1 cellular context compared by ENCODE assay signal in the genomic region with DNA sequence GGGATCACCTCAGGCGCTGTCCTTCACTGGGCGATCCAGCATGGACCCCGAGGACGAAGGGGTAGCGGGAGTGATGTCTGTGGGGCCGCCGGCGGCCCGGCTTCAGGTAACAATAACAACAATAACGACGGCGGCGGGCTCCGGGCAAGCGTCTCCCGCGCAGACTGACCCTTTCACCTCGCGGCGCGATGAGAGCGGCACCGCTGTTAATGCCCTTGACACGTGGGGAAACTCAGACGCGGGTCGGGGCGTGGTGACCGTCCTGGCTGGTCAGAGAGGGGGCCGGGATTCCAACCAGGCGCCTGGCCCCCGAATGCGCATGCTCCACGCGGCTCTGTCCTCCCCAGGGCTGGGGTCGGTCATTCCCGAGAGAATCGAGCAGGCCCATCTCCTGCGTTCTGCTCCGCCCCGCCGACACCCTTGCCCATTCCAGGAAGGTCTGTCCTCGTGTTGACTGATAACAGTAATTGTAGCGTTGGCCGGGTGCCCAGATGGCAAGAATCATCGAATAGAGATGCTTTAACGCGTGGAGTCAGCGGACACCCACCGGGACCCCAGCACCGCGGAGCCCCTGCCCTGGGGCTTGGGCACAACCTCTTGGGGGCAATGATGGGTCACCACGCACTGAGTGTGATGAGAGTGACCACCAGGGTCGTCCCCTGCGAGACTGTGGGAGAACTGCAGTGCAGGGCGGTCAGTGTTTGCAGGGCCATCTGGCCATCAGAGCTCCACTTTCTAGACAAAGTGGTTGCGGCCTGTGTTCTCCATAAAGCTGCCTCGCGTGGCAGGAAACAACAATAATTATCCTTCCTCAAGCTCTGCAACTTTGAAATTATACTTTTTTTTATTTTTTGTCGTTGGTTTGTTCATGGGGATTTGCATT.
TF ChIP-seq lines count a peak whose summit lies in the region.

No MANE protein-coding gene starts in this region.

TF ChIP-seq in HepG2, 621 proteins besides CTCF, POLR2A, EP300 and RAD21 (continued from another document and continues in another):
- TF ChIP-seq ZNF670 (CRISPR knock-in tag; IDR thresholded peaks at IDR 0.05; ENCODE audit: borderline replicate concordance) (no peak), MAFF (IDR thresholded peaks at IDR 0.05; ENCODE audit: low read depth, low read length) (no peak), ONECUT2 (CRISPR knock-in tag; IDR thresholded peaks at IDR 0.05) (no peak), NKX3-1 (CRISPR knock-in tag; IDR thresholded peaks at IDR 0.05) (0 out of 2 replicates have a peak, but pooled peaks have one; percentile 60), FOSL2 (CRISPR knock-in tag; IDR thresholded peaks at IDR 0.05) (peak; percentile 24; the same call in 1 of the 2 replicates), GTF3A (CRISPR knock-in tag; conservative IDR thresholded peaks at IDR 0.05) (0 out of 2 replicates have a peak, but pooled peaks have one; percentile 36), ZNF251 (CRISPR knock-in tag; IDR thresholded peaks at IDR 0.05) (peak; percentile 85; the same call in 1 of the 2 replicates), RXRB (CRISPR knock-in tag; IDR thresholded peaks at IDR 0.05; ENCODE audit: borderline replicate concordance) (no peak; the same call in 1 of the 2 replicates), TOPORS (CRISPR knock-in tag; IDR thresholded peaks at IDR 0.05) (no peak), ZNF652 (CRISPR knock-in tag; IDR thresholded peaks at IDR 0.05; ENCODE audit: borderline replicate concordance, low read depth) (no peak), TP53 (CRISPR knock-in tag; conservative IDR thresholded peaks at IDR 0.05) (peak; percentile 68; the same call in 1 of the 2 replicates), NFYC (CRISPR knock-in tag; IDR thresholded peaks at IDR 0.05) (no peak; the same call in 1 of the 2 replicates), BHLHE40 (IDR thresholded peaks at IDR 0.05; ENCODE audit: low read length) (no peak), ZNF34 (CRISPR knock-in tag; IDR thresholded peaks at IDR 0.05; ENCODE audit: borderline replicate concordance) (no peak), MEF2D (CRISPR knock-in tag; IDR thresholded peaks at IDR 0.05) (peak; percentile 40), ZFP62 (CRISPR knock-in tag; IDR thresholded peaks at IDR 0.05) (0 out of 2 replicates have a peak, but pooled peaks have one; percentile 24), ESRRA (CRISPR knock-in tag; IDR thresholded peaks at IDR 0.05; ENCODE audit: low read depth) (peak; percentile 18; the same call in 1 of the 2 replicates), SIX4 (CRISPR knock-in tag; IDR thresholded peaks at IDR 0.05) (no peak), PHF5A (CRISPR knock-in tag; IDR thresholded peaks at IDR 0.05; ENCODE audit: low read depth, unreplicated experiment) (no peak)
- TF ChIP-seq, protein P1, sequence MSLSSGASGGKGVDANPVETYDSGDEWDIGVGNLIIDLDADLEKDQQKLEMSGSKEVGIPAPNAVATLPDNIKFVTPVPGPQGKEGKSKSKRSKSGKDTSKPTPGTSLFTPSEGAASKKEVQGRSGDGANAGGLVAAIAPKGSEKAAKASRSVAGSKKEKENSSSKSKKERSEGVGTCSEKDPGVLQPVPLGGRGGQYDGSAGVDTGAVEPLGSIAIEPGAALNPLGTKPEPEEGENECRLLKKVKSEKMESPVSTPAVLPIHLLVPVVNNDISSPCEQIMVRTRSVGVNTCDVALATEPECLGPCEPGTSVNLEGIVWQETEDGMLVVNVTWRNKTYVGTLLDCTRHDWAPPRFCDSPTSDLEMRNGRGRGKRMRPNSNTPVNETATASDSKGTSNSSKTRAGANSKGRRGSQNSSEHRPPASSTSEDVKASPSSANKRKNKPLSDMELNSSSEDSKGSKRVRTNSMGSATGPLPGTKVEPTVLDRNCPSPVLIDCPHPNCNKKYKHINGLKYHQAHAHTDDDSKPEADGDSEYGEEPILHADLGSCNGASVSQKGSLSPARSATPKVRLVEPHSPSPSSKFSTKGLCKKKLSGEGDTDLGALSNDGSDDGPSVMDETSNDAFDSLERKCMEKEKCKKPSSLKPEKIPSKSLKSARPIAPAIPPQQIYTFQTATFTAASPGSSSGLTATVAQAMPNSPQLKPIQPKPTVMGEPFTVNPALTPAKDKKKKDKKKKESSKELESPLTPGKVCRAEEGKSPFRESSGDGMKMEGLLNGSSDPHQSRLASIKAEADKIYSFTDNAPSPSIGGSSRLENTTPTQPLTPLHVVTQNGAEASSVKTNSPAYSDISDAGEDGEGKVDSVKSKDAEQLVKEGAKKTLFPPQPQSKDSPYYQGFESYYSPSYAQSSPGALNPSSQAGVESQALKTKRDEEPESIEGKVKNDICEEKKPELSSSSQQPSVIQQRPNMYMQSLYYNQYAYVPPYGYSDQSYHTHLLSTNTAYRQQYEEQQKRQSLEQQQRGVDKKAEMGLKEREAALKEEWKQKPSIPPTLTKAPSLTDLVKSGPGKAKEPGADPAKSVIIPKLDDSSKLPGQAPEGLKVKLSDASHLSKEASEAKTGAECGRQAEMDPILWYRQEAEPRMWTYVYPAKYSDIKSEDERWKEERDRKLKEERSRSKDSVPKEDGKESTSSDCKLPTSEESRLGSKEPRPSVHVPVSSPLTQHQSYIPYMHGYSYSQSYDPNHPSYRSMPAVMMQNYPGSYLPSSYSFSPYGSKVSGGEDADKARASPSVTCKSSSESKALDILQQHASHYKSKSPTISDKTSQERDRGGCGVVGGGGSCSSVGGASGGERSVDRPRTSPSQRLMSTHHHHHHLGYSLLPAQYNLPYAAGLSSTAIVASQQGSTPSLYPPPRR (CRISPR knock-in tag; IDR thresholded peaks at IDR 0.05; ENCODE audit: borderline replicate concordance), result 0 out of 2 replicates have a peak, but pooled peaks have one; percentile 19
- TF ChIP-seq, protein P2, sequence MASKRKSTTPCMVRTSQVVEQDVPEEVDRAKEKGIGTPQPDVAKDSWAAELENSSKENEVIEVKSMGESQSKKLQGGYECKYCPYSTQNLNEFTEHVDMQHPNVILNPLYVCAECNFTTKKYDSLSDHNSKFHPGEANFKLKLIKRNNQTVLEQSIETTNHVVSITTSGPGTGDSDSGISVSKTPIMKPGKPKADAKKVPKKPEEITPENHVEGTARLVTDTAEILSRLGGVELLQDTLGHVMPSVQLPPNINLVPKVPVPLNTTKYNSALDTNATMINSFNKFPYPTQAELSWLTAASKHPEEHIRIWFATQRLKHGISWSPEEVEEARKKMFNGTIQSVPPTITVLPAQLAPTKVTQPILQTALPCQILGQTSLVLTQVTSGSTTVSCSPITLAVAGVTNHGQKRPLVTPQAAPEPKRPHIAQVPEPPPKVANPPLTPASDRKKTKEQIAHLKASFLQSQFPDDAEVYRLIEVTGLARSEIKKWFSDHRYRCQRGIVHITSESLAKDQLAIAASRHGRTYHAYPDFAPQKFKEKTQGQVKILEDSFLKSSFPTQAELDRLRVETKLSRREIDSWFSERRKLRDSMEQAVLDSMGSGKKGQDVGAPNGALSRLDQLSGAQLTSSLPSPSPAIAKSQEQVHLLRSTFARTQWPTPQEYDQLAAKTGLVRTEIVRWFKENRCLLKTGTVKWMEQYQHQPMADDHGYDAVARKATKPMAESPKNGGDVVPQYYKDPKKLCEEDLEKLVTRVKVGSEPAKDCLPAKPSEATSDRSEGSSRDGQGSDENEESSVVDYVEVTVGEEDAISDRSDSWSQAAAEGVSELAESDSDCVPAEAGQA (IDR thresholded peaks at IDR 0.05; ENCODE audit: low read depth), result 0 out of 2 replicates have a peak, but pooled peaks have one; percentile 5
- TF ChIP-seq, protein P2 (CRISPR knock-in tag; IDR thresholded peaks at IDR 0.05; ENCODE audit: borderline replicate concordance), result peak; percentile 92
- TF ChIP-seq, protein P3, sequence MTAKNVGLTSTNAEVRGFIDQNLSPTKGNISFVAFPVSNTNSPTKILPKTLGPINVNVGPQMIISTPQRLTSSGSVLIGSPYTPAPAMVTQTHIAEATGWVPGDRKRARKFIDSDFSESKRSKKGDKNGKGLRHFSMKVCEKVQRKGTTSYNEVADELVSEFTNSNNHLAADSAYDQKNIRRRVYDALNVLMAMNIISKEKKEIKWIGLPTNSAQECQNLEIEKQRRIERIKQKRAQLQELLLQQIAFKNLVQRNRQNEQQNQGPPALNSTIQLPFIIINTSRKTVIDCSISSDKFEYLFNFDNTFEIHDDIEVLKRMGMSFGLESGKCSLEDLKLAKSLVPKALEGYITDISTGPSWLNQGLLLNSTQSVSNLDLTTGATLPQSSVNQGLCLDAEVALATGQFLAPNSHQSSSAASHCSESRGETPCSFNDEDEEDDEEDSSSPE (CRISPR knock-in tag; IDR thresholded peaks at IDR 0.05), result 0 out of 2 replicates have a peak, but pooled peaks have one; percentile 6
- TF ChIP-seq, protein P4, sequence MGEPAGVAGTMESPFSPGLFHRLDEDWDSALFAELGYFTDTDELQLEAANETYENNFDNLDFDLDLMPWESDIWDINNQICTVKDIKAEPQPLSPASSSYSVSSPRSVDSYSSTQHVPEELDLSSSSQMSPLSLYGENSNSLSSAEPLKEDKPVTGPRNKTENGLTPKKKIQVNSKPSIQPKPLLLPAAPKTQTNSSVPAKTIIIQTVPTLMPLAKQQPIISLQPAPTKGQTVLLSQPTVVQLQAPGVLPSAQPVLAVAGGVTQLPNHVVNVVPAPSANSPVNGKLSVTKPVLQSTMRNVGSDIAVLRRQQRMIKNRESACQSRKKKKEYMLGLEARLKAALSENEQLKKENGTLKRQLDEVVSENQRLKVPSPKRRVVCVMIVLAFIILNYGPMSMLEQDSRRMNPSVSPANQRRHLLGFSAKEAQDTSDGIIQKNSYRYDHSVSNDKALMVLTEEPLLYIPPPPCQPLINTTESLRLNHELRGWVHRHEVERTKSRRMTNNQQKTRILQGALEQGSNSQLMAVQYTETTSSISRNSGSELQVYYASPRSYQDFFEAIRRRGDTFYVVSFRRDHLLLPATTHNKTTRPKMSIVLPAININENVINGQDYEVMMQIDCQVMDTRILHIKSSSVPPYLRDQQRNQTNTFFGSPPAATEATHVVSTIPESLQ (CRISPR knock-in tag; conservative IDR thresholded peaks at IDR 0.05), result no peak
- TF ChIP-seq, protein P5, sequence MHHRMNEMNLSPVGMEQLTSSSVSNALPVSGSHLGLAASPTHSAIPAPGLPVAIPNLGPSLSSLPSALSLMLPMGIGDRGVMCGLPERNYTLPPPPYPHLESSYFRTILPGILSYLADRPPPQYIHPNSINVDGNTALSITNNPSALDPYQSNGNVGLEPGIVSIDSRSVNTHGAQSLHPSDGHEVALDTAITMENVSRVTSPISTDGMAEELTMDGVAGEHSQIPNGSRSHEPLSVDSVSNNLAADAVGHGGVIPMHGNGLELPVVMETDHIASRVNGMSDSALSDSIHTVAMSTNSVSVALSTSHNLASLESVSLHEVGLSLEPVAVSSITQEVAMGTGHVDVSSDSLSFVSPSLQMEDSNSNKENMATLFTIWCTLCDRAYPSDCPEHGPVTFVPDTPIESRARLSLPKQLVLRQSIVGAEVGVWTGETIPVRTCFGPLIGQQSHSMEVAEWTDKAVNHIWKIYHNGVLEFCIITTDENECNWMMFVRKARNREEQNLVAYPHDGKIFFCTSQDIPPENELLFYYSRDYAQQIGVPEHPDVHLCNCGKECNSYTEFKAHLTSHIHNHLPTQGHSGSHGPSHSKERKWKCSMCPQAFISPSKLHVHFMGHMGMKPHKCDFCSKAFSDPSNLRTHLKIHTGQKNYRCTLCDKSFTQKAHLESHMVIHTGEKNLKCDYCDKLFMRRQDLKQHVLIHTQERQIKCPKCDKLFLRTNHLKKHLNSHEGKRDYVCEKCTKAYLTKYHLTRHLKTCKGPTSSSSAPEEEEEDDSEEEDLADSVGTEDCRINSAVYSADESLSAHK (CRISPR knock-in tag; IDR thresholded peaks at IDR 0.05; ENCODE audit: borderline replicate concordance), result no peak
- TF ChIP-seq, protein P6, sequence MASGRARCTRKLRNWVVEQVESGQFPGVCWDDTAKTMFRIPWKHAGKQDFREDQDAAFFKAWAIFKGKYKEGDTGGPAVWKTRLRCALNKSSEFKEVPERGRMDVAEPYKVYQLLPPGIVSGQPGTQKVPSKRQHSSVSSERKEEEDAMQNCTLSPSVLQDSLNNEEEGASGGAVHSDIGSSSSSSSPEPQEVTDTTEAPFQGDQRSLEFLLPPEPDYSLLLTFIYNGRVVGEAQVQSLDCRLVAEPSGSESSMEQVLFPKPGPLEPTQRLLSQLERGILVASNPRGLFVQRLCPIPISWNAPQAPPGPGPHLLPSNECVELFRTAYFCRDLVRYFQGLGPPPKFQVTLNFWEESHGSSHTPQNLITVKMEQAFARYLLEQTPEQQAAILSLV (CRISPR knock-in tag; IDR thresholded peaks at IDR 0.05; ENCODE audit: borderline replicate concordance), result no peak; the same call in 1 of the 2 replicates
- TF ChIP-seq, protein P7, sequence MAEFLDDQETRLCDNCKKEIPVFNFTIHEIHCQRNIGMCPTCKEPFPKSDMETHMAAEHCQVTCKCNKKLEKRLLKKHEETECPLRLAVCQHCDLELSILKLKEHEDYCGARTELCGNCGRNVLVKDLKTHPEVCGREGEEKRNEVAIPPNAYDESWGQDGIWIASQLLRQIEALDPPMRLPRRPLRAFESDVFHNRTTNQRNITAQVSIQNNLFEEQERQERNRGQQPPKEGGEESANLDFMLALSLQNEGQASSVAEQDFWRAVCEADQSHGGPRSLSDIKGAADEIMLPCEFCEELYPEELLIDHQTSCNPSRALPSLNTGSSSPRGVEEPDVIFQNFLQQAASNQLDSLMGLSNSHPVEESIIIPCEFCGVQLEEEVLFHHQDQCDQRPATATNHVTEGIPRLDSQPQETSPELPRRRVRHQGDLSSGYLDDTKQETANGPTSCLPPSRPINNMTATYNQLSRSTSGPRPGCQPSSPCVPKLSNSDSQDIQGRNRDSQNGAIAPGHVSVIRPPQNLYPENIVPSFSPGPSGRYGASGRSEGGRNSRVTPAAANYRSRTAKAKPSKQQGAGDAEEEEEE (CRISPR knock-in tag; IDR thresholded peaks at IDR 0.05; ENCODE audit: borderline replicate concordance), result peak; percentile 36; the same call in 1 of the 2 replicates
